In genomic region chr18:23406271-23406787, GRCh38 we compare ENCODE assay signal across 18 cellular contexts. TPM values are rescaled to one million over a fixed set of nuclear protein-coding genes. Genes with fewer than 3 reads are reported as not detected.
DNase-seq lines count a peak whose midpoint lies in the region; TF ChIP-seq lines count a peak whose summit lies in the region.
"Had no signal": no experiment of that assay in that cellular context is flagged by ENCODE, and none has a peak within 500 bp of the region (broad histone marks: within the 10 kb centered on the region; RNA-seq: fewer than 3 reads in every experiment).

No MANE protein-coding gene starts in this region.

- H3K27ac ChIP-seq in RWPE1 = no peak overlapping the region
- H3K27ac ChIP-seq: BLaER1 treated with 17β-estradiol and CSF1 and Interleukin-3, amounts not matched to agents 10 nM and 100 nM; HL-60; neural progenitor cell; sigmoid colon; vagina had no signal

- POLR2A ChIA-PET in RWPE1 (lab: Yijun Ruan, JAX; ENCODE audit: low non-redundant PET) = no interaction called here

- DNase-seq in Daoy (ENCODE audit: low read depth) (peak; percentile 17), M059J (ENCODE audit: low read depth) (peak; percentile 51), dermis blood vessel endothelial cell (peak; percentile 26), lung microvascular endothelial cell (ENCODE audit: low read depth in 2 of 2) (peak; percentile 15 to 27), RPMI8226 (no peak), RWPE1 (ENCODE audit: low spot score) (no peak), OCI-M2 (lab: John Stamatoyannopoulos, UW; ENCODE audit: unreplicated experiment) (no peak)
- DNase-seq in stimulated activated CD4-positive, alpha-beta T cell treated with anti-CD3 and anti-CD28 coated beads, Interleukin-2, amount 100 ng/mL, for 48 hours = no peak
- DNase-seq: activated CD4-positive, alpha-beta memory T cell treated with anti-CD3 and anti-CD28 coated beads, Interleukin-2, amount 10 ng/mL, durations not matched to agents 7 days and 5 days; amniotic stem cell; Karpas-422; NCI-H1694; NCI-H446 treated with DMSO at 0.1 percent for 48 hours; sigmoid colon had no signal

- TF ChIP-seq CTCF in RWPE1 (conservative IDR thresholded peaks at IDR 0.05; ENCODE audit: low read depth) = no peak

- CTCF ChIA-PET in RWPE1 (lab: Yijun Ruan, JAX) = interaction anchor here (0.5 to 0.8 kb wide), 3 partner anchors 10 to 267 kb away, joined by 3 to 4 read pairs (median 3); no protein-coding TSS in a partner anchor

RNA-seq across cellular contexts. Expression of gene RIOK3, which starts 46.8 kb away (rescaled TPM):
- 46.6 and 48.7 TPM in 2 replicates for total RNA-seq in Daoy (2014; rRNA removed; shearing (Covaris generic))
- 61.7 and 64.3 TPM in 2 replicates for total RNA-seq in M059J (2014; rRNA removed; shearing (Covaris generic))
- total RNA-seq in dermis blood vessel endothelial cell (51.4 and 68.1 TPM in 2 replicates), lung microvascular endothelial cell (47.3 and 57.7 TPM in 2 replicates)

Comparison
In these comparisons a context has a peak if more than half of its experiments do, and no peak if none do; other contexts are left out.
1. DNase-seq: peak in Daoy (single experiment), M059J (single experiment), dermis blood vessel endothelial cell (single experiment) and lung microvascular endothelial cell (2 of 2); none in stimulated activated CD4-positive, alpha-beta T cell treated with anti-CD3 and anti-CD28 coated beads, Interleukin-2, amount 100 ng/mL, for 48 hours (0 of 2), RPMI8226 (single experiment), RWPE1 (single experiment) and OCI-M2 (single experiment).